ENCODE assay signal across 23 cellular contexts in the genomic region with DNA sequence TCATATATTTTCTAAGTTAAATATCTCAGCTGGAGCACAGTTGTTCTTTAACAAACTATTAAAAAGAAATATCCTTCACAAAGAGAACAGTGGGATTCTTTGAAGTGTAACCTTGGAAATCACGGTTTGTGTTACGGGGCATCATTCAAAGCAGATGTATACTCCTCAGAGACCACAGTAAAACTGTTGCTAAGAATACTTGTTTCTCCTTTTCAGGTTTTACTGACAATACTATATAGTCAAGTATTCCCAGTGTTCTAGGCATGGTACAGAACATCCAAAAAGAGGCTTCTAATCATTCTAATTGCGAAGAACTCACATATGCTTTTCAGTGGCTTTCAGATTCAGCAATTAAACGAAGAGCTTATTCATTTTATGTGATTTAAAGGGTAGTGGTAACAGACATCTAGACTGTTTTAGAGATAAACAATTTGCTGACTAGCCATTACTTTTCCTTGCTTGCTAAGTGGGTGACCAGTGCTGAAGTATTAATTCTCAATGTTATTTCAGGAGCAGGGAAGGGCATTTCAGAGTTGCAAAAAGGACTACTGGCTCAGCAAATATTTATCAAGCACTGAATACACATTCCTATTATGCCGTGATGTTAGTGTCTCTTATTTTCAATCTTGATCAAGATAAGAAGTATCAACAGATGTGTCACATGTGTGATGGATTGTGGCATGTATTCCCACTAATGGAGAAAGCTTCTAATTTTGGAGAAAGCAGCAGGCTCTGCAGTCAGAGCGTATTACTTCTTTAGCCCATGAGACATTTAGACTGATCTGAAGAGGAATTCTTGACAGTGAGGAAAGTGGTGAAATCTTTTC.
DNase-seq lines count a peak whose midpoint lies in the region; ATAC-seq, FAIRE-seq and TF ChIP-seq lines count a peak whose summit lies in the region.
"Had no signal": no experiment of that assay in that cellular context is flagged by ENCODE, and none has a peak within 500 bp of the region (broad histone marks: within the 10 kb centered on the region; RNA-seq: fewer than 3 reads in every experiment).

No MANE protein-coding gene starts in this region.

- no peak overlapping the region for H3K9ac ChIP-seq in SK-N-SH

- no peaks in the 10 kb centered on the region for H3K9me3 ChIP-seq in SK-N-SH
- H3K9me3 ChIP-seq: esophagus muscularis mucosa, lower lobe of right lung, suprapubic skin had no signal

- intact Hi-C loops in activated CD4-positive, alpha-beta T cell treated with anti-CD3 and anti-CD28 coated beads for 36 hours (cut with DNase I, micrococcal nuclease), result no loop called here

- peaks cover 7% of the 10 kb centered on the region for H3K9me3 Mint-ChIP-seq in activated CD4-positive, alpha-beta T cell treated with anti-CD3 and anti-CD28 coated beads, Interleukin-2, amount 10 ng/mL, durations not matched to agents 7 days and 5 days
- no peaks in the 10 kb centered on the region for H3K9me3 Mint-ChIP-seq in activated CD4-positive, alpha-beta T cell treated with anti-CD3 and anti-CD28 coated beads for 36 hours (ENCODE audit: low read depth)
- no peaks in the 10 kb centered on the region for H3K9me3 Mint-ChIP-seq in type B pancreatic cell

- H3K79me2 ChIP-seq in SK-N-SH (ENCODE audit: insufficient read depth), result no peaks in the 10 kb centered on the region

- ATAC-seq in activated CD4-positive, alpha-beta T cell treated with anti-CD3 and anti-CD28 coated beads for 36 hours, result no peak
- ATAC-seq in HG03342 (IDR thresholded peaks at IDR 0.05; ENCODE audit: unreplicated experiment) (no peak), GM18873 (IDR thresholded peaks at IDR 0.05; ENCODE audit: low FRiP score, unreplicated experiment) (no peak)

- H3K27ac ChIP-seq in SK-N-SH (ENCODE audit: low read depth in 2 of 2, low read length in 1 of 2) (peak overlapping the region in 1 of 2 experiments; percentile 98; a peak in 2 of 4 replicates), coronary artery (no peak overlapping the region)
- H3K27ac ChIP-seq: esophagus muscularis mucosa, lower lobe of right lung, spleen, suprapubic skin had no signal

- peaks cover 7% of the 10 kb centered on the region for H3K4me1 Mint-ChIP-seq in activated CD4-positive, alpha-beta T cell treated with anti-CD3 and anti-CD28 coated beads, Interleukin-2, amount 10 ng/mL, durations not matched to agents 7 days and 5 days
- peaks cover 3% of the 10 kb centered on the region for H3K4me1 Mint-ChIP-seq in activated CD4-positive, alpha-beta T cell treated with anti-CD3 and anti-CD28 coated beads for 36 hours
- H3K4me1 Mint-ChIP-seq in type B pancreatic cell (ENCODE audit: unreplicated experiment), result peaks cover 52% of the 10 kb centered on the region

- H2AFZ ChIP-seq in SK-N-SH (ENCODE audit: low read depth), result no peak overlapping the region

- H3K4me2 ChIP-seq in SK-N-SH, result no peak overlapping the region

- FAIRE-seq in islet of Langerhans (lab: Jason Lieb, UNC), result peak; percentile 86

- no peaks in the 10 kb centered on the region for H3K36me3 Mint-ChIP-seq in activated CD4-positive, alpha-beta T cell treated with anti-CD3 and anti-CD28 coated beads, Interleukin-2, amount 10 ng/mL, durations not matched to agents 7 days and 5 days (ENCODE audit: low read depth)
- no peaks in the 10 kb centered on the region for H3K36me3 Mint-ChIP-seq in activated CD4-positive, alpha-beta T cell treated with anti-CD3 and anti-CD28 coated beads for 36 hours (ENCODE audit: low read depth)
- no peaks in the 10 kb centered on the region for H3K36me3 Mint-ChIP-seq in type B pancreatic cell

- no peak for DNase-seq in activated CD4-positive, alpha-beta T cell treated with anti-CD3 and anti-CD28 coated beads, Interleukin-2, amount 10 ng/mL, durations not matched to agents 7 days and 5 days
- DNase-seq in activated CD4-positive, alpha-beta T cell treated with anti-CD3 and anti-CD28 coated beads for 36 hours, result no peak
- DNase-seq in SK-N-SH, result no peak
- DNase-seq in type B pancreatic cell (ENCODE audit: extremely low spot score, unreplicated experiment), result no peak
- no peak for DNase-seq in coronary artery (ENCODE audit: low spot score)
- DNase-seq: activated CD4-positive, CD25-positive, alpha-beta regulatory T cell; DND-41; H7; Karpas-422; lower lobe of right lung; naive B cell; NCI-H1092 treated with DMSO at 0.1 percent for 48 hours; NCI-H2107; NCI-H524; posterior cingulate gyrus; SIG-M5; spleen; T-helper 2 cell had no signal

- H3K4me3 ChIP-seq in SK-N-SH (ENCODE audit: low read depth in 2 of 2, low read length in 1 of 2), result no peak overlapping the region
- no peak overlapping the region for H3K4me3 ChIP-seq in coronary artery
- H3K4me3 ChIP-seq: esophagus muscularis mucosa, lower lobe of right lung, spleen, suprapubic skin had no signal

- TF ChIP-seq EP300 in SK-N-SH (IDR thresholded peaks at IDR 0.05; ENCODE audit: borderline replicate concordance in 1 of 2, low read depth in 1 of 2, low read length in 1 of 2), result no peak; a peak in 1 of 4 replicates

- H4K20me1 ChIP-seq in SK-N-SH (ENCODE audit: insufficient read depth), result no peaks in the 10 kb centered on the region

- CTCF ChIA-PET in activated CD4-positive, alpha-beta T cell treated with anti-CD3 and anti-CD28 coated beads, Interleukin-2, amount 10 ng/mL, durations not matched to agents 7 days and 5 days (lab: Charles Lee), result interaction anchor here (0.5 to 1.3 kb wide), 3 partner anchors 18 to 503 kb away, joined by 3 to 4 read pairs (median 3); no protein-coding TSS in a partner anchor
- CTCF ChIA-PET in activated CD4-positive, alpha-beta T cell treated with anti-CD3 and anti-CD28 coated beads for 36 hours (lab: Charles Lee), result no interaction called here
- CTCF ChIA-PET in SK-N-SH (lab: Yijun Ruan, JAX), result interaction anchor here (0.8 to 3.1 kb wide), 9 partner anchors 22 to 495 kb away, joined by 3 to 12 read pairs (median 3); no protein-coding TSS in a partner anchor

- WGBS in SK-N-SH (ENCODE audit: low lambda C conversion rate), result 61% methylated on average over 6 of the region's 6 CpGs

- TF ChIP-seq CTCF in SK-N-SH (IDR thresholded peaks at IDR 0.05) (no peak), type B pancreatic cell (conservative IDR thresholded peaks at IDR 0.05) (no peak), coronary artery (IDR thresholded peaks at IDR 0.05) (no peak)

- H3K36me3 ChIP-seq in SK-N-SH (replicated peaks in 1 of 2; ENCODE audit: control insufficient read depth in 1 of 2, insufficient read depth in 2 of 2, low read length in 1 of 2), result no peaks in the 10 kb centered on the region
- H3K36me3 ChIP-seq: esophagus muscularis mucosa, lower lobe of right lung, spleen, suprapubic skin had no signal

- no peaks in the 10 kb centered on the region for H3K9me2 ChIP-seq in SK-N-SH

- no peaks in the 10 kb centered on the region for H3F3A ChIP-seq in SK-N-SH (replicated peaks; ENCODE audit: insufficient read depth)

- peaks cover 0 to 52% of the 10 kb centered on the region in 2 experiments; a peak in 2 of 4 replicates for H3K4me1 ChIP-seq in SK-N-SH (ENCODE audit: control insufficient read depth in 1 of 2, insufficient read depth in 2 of 2, low read depth in 1 of 2, low read length in 1 of 2)

- no peaks in the 10 kb centered on the region for H3K27me3 ChIP-seq in SK-N-SH (ENCODE audit: insufficient read depth)
- H3K27me3 ChIP-seq: esophagus muscularis mucosa, spleen, suprapubic skin had no signal

- H3K27me3 Mint-ChIP-seq in activated CD4-positive, alpha-beta T cell treated with anti-CD3 and anti-CD28 coated beads, Interleukin-2, amount 10 ng/mL, durations not matched to agents 7 days and 5 days, result peaks cover 5% of the 10 kb centered on the region
- H3K27me3 Mint-ChIP-seq in activated CD4-positive, alpha-beta T cell treated with anti-CD3 and anti-CD28 coated beads for 36 hours, result no peaks in the 10 kb centered on the region
- no peaks in the 10 kb centered on the region for H3K27me3 Mint-ChIP-seq in type B pancreatic cell
- H3K27me3 Mint-ChIP-seq: naive B cell had no signal

- H3K4me3 Mint-ChIP-seq in activated CD4-positive, alpha-beta T cell treated with anti-CD3 and anti-CD28 coated beads, Interleukin-2, amount 10 ng/mL, durations not matched to agents 7 days and 5 days, result no peak overlapping the region
- H3K4me3 Mint-ChIP-seq in activated CD4-positive, alpha-beta T cell treated with anti-CD3 and anti-CD28 coated beads for 36 hours, result no peak overlapping the region
- H3K4me3 Mint-ChIP-seq in type B pancreatic cell, result peak overlapping the region; percentile 13
- H3K4me3 Mint-ChIP-seq: naive B cell had no signal

- POLR2A ChIA-PET in activated CD4-positive, alpha-beta T cell treated with anti-CD3 and anti-CD28 coated beads, Interleukin-2, amount 10 ng/mL, durations not matched to agents 7 days and 5 days (lab: Charles Lee), result no interaction called here
- POLR2A ChIA-PET in activated CD4-positive, alpha-beta T cell treated with anti-CD3 and anti-CD28 coated beads for 36 hours (lab: Charles Lee), result no interaction called here
- POLR2A ChIA-PET in SK-N-SH (lab: Yijun Ruan, JAX), result interaction anchor here (0.6 to 1.5 kb wide), 3 partner anchors 15 to 519 kb away, joined by 3 to 7 read pairs (median 4); no protein-coding TSS in a partner anchor

- H3K27ac Mint-ChIP-seq in activated CD4-positive, alpha-beta T cell treated with anti-CD3 and anti-CD28 coated beads, Interleukin-2, amount 10 ng/mL, durations not matched to agents 7 days and 5 days, result peak overlapping the region; percentile 38
- no peak overlapping the region for H3K27ac Mint-ChIP-seq in activated CD4-positive, alpha-beta T cell treated with anti-CD3 and anti-CD28 coated beads for 36 hours
- H3K27ac Mint-ChIP-seq in type B pancreatic cell, result peak overlapping the region; percentile 9

- peak; percentile 3; the same call in 1 of the 2 replicates for TF ChIP-seq RAD21 in SK-N-SH (IDR thresholded peaks at IDR 0.05; ENCODE audit: low read length)

TF ChIP-seq in SK-N-SH, 30 proteins besides CTCF, POLR2A, EP300 and RAD21 (continues in another document):
- TF ChIP-seq POLR2AphosphoS5 (IDR thresholded peaks at IDR 0.05; ENCODE audit: low read depth, low read length), result no peak
- TF ChIP-seq GATA2 (CRISPR knock-in tag; IDR thresholded peaks at IDR 0.05), result peak; percentile 36; the same call in 1 of the 2 replicates
- TF ChIP-seq RXRA (IDR thresholded peaks at IDR 0.05; ENCODE audit: borderline replicate concordance, low read depth), result no peak
- peak; percentile 23; the same call in 1 of the 2 replicates for TF ChIP-seq FOXJ3 (CRISPR knock-in tag; IDR thresholded peaks at IDR 0.05)
- TF ChIP-seq SIN3A (IDR thresholded peaks at IDR 0.05; ENCODE audit: borderline replicate concordance, low read depth, low read length), result no peak
- TF ChIP-seq TEAD4 (IDR thresholded peaks at IDR 0.05; ENCODE audit: borderline replicate concordance, insufficient read depth), result no peak
- no peak for TF ChIP-seq JUND (IDR thresholded peaks at IDR 0.05)
- TF ChIP-seq, protein P1, sequence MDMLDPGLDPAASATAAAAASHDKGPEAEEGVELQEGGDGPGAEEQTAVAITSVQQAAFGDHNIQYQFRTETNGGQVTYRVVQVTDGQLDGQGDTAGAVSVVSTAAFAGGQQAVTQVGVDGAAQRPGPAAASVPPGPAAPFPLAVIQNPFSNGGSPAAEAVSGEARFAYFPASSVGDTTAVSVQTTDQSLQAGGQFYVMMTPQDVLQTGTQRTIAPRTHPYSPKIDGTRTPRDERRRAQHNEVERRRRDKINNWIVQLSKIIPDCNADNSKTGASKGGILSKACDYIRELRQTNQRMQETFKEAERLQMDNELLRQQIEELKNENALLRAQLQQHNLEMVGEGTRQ (IDR thresholded peaks at IDR 0.05; ENCODE audit: borderline replicate concordance, low read depth, low read length), result no peak
